11 cellular contexts compared by ENCODE assay signal in genomic region chr1:51504806-51505525, GRCh38. TPM values are rescaled to one million over a fixed set of nuclear protein-coding genes. Genes with fewer than 3 reads are reported as not detected.
DNase-seq lines count a peak whose midpoint lies in the region; ATAC-seq and TF ChIP-seq lines count a peak whose summit lies in the region.
"Had no signal": no experiment of that assay in that cellular context is flagged by ENCODE, and none has a peak within 500 bp of the region (broad histone marks: within the 10 kb centered on the region; RNA-seq: fewer than 3 reads in every experiment).

No MANE protein-coding gene starts in this region.

- TF ChIP-seq POLR2A in transverse colon (IDR thresholded peaks at IDR 0.05), result no peak

- no peaks in the 10 kb centered on the region for H3K27me3 ChIP-seq in OCI-LY3 (ENCODE audit: low read depth, low read length)
- no peaks in the 10 kb centered on the region for H3K27me3 ChIP-seq in transverse colon
- H3K27me3 ChIP-seq in mammary epithelial cell (ENCODE audit: insufficient read depth, low read length), result no peaks in the 10 kb centered on the region

- intact Hi-C loops in transverse colon (cut with DNase I; ENCODE audit: low total_unique reads), result no loop called here
- intact Hi-C loops in mammary epithelial cell (cut with micrococcal nuclease), result no loop called here

- dilution Hi-C loops in mammary epithelial cell (cut with HindIII; ENCODE audit: low sequenced_read_pairs), result no loop called here

- H3K4me1 ChIP-seq in OCI-LY3 (ENCODE audit: low read length) (peaks cover 68% of the 10 kb centered on the region), transverse colon (peaks cover 19 to 49% (median 26%) of the 10 kb centered on the region in 4 donors), mammary epithelial cell (ENCODE audit: insufficient read depth, low read length) (no peaks in the 10 kb centered on the region)

- H3K4me3 ChIP-seq in OCI-LY3 (ENCODE audit: low read length) (peak overlapping the region; percentile 68), transverse colon (no peak overlapping the region), mammary epithelial cell (replicated peaks in 1 of 3; ENCODE audit: insufficient read depth in 1 of 3, low read depth in 2 of 3, low read length in 3 of 3) (no peak overlapping the region)

- no peaks in the 10 kb centered on the region for H3K9me3 ChIP-seq in OCI-LY3 (ENCODE audit: insufficient read depth, low read length)
- no peaks in the 10 kb centered on the region for H3K9me3 ChIP-seq in transverse colon
- H3K9me3 ChIP-seq in mammary epithelial cell (replicated peaks; ENCODE audit: insufficient read depth, low read length), result no peaks in the 10 kb centered on the region

- H3K4me1 Mint-ChIP-seq in activated naive CD4-positive, alpha-beta T cell treated with anti-CD3 and anti-CD28 coated beads, Interleukin-2, amount 50 U/mL, for 24 hours, result peaks cover 57% of the 10 kb centered on the region
- peaks cover 88% of the 10 kb centered on the region for H3K4me1 Mint-ChIP-seq in stimulated activated memory B cell treated with anti-CD40 and anti-IgM and Interleukin-4, amounts not matched to agents 10 μg/mL and 1 μg/mL and 100 μg/mL, for 72 hours

- peaks cover 11% of the 10 kb centered on the region for H3K36me3 Mint-ChIP-seq in activated naive CD4-positive, alpha-beta T cell treated with anti-CD3 and anti-CD28 coated beads, Interleukin-2, amount 50 U/mL, for 24 hours
- peaks cover 38% of the 10 kb centered on the region for H3K36me3 Mint-ChIP-seq in stimulated activated memory B cell treated with anti-CD40 and anti-IgM and Interleukin-4, amounts not matched to agents 10 μg/mL and 1 μg/mL and 100 μg/mL, for 72 hours

- H3K36me3 ChIP-seq in OCI-LY3 (replicated peaks; ENCODE audit: low read depth, low read length), result peaks cover 27% of the 10 kb centered on the region
- H3K36me3 ChIP-seq in transverse colon, result peaks cover 0 to 8% (median 0%) of the 10 kb centered on the region in 4 donors
- no peaks in the 10 kb centered on the region for H3K36me3 ChIP-seq in mammary epithelial cell (ENCODE audit: insufficient read depth, low read length)

- 73 to 78% methylated on average over 3 to 11 of the region's 11 CpGs for WGBS in transverse colon (ENCODE audit: low coverage in 1 of 2), 2 donors
- WGBS in mammary epithelial cell (ENCODE audit: low coverage, missing lambda C conversion rate), result 97% methylated on average over 8 of the region's 11 CpGs

- no peak overlapping the region for H3K4me3 Mint-ChIP-seq in activated naive CD4-positive, alpha-beta T cell treated with anti-CD3 and anti-CD28 coated beads, Interleukin-2, amount 50 U/mL, for 24 hours
- H3K4me3 Mint-ChIP-seq in stimulated activated memory B cell treated with anti-CD40 and anti-IgM and Interleukin-4, amounts not matched to agents 10 μg/mL and 1 μg/mL and 100 μg/mL, for 72 hours, result peak overlapping the region; percentile 72
- H3K4me3 Mint-ChIP-seq: dendritic cell treated with granulocyte-macrophage colony-stimulating factor and Interleukin-4, amounts not matched to agents 40 ng/mL and 50 ng/mL, for 4 days had no signal

- peaks cover 92% of the 10 kb centered on the region for H3K79me2 ChIP-seq in OCI-LY3 (ENCODE audit: low read length)
- peaks cover 90% of the 10 kb centered on the region for H3K79me2 ChIP-seq in mammary epithelial cell (ENCODE audit: insufficient read depth, low read length)

- H3K27me3 Mint-ChIP-seq in activated naive CD4-positive, alpha-beta T cell treated with anti-CD3 and anti-CD28 coated beads, Interleukin-2, amount 50 U/mL, for 24 hours, result no peaks in the 10 kb centered on the region
- H3K27me3 Mint-ChIP-seq in stimulated activated memory B cell treated with anti-CD40 and anti-IgM and Interleukin-4, amounts not matched to agents 10 μg/mL and 1 μg/mL and 100 μg/mL, for 72 hours, result no peaks in the 10 kb centered on the region
- H3K27me3 Mint-ChIP-seq: dendritic cell treated with granulocyte-macrophage colony-stimulating factor and Interleukin-4, amounts not matched to agents 40 ng/mL and 50 ng/mL, for 4 days; naive thymus-derived CD8-positive, alpha-beta T cell had no signal

- H3K27ac Mint-ChIP-seq in activated naive CD4-positive, alpha-beta T cell treated with anti-CD3 and anti-CD28 coated beads, Interleukin-2, amount 50 U/mL, for 24 hours, result peak overlapping the region; percentile 79
- peak overlapping the region; percentile 98 for H3K27ac Mint-ChIP-seq in stimulated activated memory B cell treated with anti-CD40 and anti-IgM and Interleukin-4, amounts not matched to agents 10 μg/mL and 1 μg/mL and 100 μg/mL, for 72 hours
- H3K27ac Mint-ChIP-seq: dendritic cell treated with granulocyte-macrophage colony-stimulating factor and Interleukin-4, amounts not matched to agents 40 ng/mL and 50 ng/mL, for 4 days had no signal

- H3K27ac ChIP-seq in OCI-LY3 (ENCODE audit: low read length) (peak overlapping the region; percentile 95), transverse colon (no peak overlapping the region), mammary epithelial cell (ENCODE audit: insufficient read depth, low read depth, low read length) (no peak overlapping the region)

- H4K20me1 ChIP-seq in OCI-LY3 (ENCODE audit: insufficient read depth, low read length) (no peaks in the 10 kb centered on the region), mammary epithelial cell (ENCODE audit: insufficient read depth, low read length) (no peaks in the 10 kb centered on the region)

- TF ChIP-seq CTCF in OCI-LY3 (IDR thresholded peaks at IDR 0.05; ENCODE audit: low read depth, low read length) (no peak), transverse colon (IDR thresholded peaks at IDR 0.05) (no peak), mammary epithelial cell (conservative IDR thresholded peaks at IDR 0.05 in 1 of 2, IDR thresholded peaks at IDR 0.05 in 1 of 2; ENCODE audit: extremely low read depth in 1 of 2, insufficient read depth in 1 of 2, low read depth in 1 of 2, low read length in 2 of 2) (no peak)

- H3K9ac ChIP-seq in OCI-LY3 (ENCODE audit: low read length) (peak overlapping the region; percentile 68), mammary epithelial cell (ENCODE audit: insufficient read depth, low read length) (no peak overlapping the region)

- TF ChIP-seq EP300 in transverse colon (IDR thresholded peaks at IDR 0.05; ENCODE audit: low read depth), result no peak

- H2AFZ ChIP-seq in OCI-LY3 (ENCODE audit: low read depth, low read length) (no peak overlapping the region), mammary epithelial cell (ENCODE audit: low read depth, low read length) (no peak overlapping the region)

- peak; percentile 34 for ATAC-seq in HG02588 (IDR thresholded peaks at IDR 0.05; ENCODE audit: unreplicated experiment)
- peak; percentile 83 for ATAC-seq in stimulated activated memory B cell treated with anti-CD40 and anti-IgM and Interleukin-4, amounts not matched to agents 10 μg/mL and 1 μg/mL and 100 μg/mL, for 72 hours
- ATAC-seq: naive thymus-derived CD8-positive, alpha-beta T cell had no signal

- H3K4me2 ChIP-seq in OCI-LY3 (ENCODE audit: low read length), result peak overlapping the region; percentile 80
- no peak overlapping the region for H3K4me2 ChIP-seq in mammary epithelial cell (ENCODE audit: insufficient read depth, low read depth, low read length)

- H3K9me3 Mint-ChIP-seq in activated naive CD4-positive, alpha-beta T cell treated with anti-CD3 and anti-CD28 coated beads, Interleukin-2, amount 50 U/mL, for 24 hours, result no peaks in the 10 kb centered on the region
- H3K9me3 Mint-ChIP-seq in stimulated activated memory B cell treated with anti-CD40 and anti-IgM and Interleukin-4, amounts not matched to agents 10 μg/mL and 1 μg/mL and 100 μg/mL, for 72 hours, result no peaks in the 10 kb centered on the region
- H3K9me3 Mint-ChIP-seq: naive thymus-derived CD8-positive, alpha-beta T cell had no signal

- in situ Hi-C loops in transverse colon (cut with MboI; ENCODE audit: low pct_ligation_motif_present in 1 of 4, low pct_unique_long_range_greater_than_20kb in 1 of 4, low sequenced_read_pairs in 3 of 4) (no loop called here), mammary epithelial cell (cut with MboI; ENCODE audit: low sequenced_read_pairs in 2 of 2) (no loop called here)

- BruUV-seq in mammary epithelial cell (replicated peaks; lab: Mats Ljungman, UMichigan), result no TSS peak

- CTCF ChIA-PET in mammary epithelial cell (lab: Charles Lee; ENCODE audit: low non-redundant PET), result no interaction called here

- DNase-seq in activated naive CD4-positive, alpha-beta T cell (lab: John Stamatoyannopoulos, UW), result no peak
- no peak for DNase-seq in globus pallidus (ENCODE audit: low spot score)
- no peak for DNase-seq in transverse colon
- no peak for DNase-seq in mammary epithelial cell
- DNase-seq: naive thymus-derived CD8-positive, alpha-beta T cell; NCI-H2081 had no signal

RNA-seq across cellular contexts. Expression of gene EPS15, which starts 14.1 kb away (rescaled TPM):
- total RNA-seq in transverse colon (10 to 100 TPM; 43.8 to 74.0 (median 59.9) TPM), mammary epithelial cell (10 to 100 TPM; 48.0 to 52.3 TPM)
- 23.1 TPM for polyA plus RNA-seq in mammary epithelial cell
- polyA minus RNA-seq in mammary epithelial cell, result 57.7 TPM
